Comparison of ENCODE assay signal across 14 cellular contexts in the genomic region with DNA sequence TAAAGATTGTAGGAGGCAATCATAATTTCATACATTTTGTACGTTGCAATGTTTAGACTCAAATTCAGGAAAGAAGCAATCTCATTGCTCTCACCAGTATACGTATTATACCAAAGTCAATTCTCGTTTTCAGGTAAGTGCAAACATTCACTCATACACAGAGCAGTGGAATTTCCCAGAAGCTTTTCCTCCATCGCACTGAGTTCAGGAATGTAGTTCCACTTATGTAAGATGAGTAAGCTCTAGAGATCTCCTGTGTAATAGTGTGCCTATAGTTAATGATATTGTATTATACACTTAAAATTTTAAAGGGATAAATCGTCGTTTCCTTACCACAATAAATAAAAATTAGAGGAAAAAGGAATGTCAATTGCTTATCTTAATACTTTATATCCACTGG.
"Had no signal": no experiment of that assay in that cellular context is flagged by ENCODE, and none has a peak within 500 bp of the region (broad histone marks: within the 10 kb centered on the region; RNA-seq: fewer than 3 reads in every experiment).

No MANE protein-coding gene starts in this region.

- H3K4me1 ChIP-seq: esophagus muscularis mucosa, foreskin keratinocyte, left ventricle myocardium inferior, lower lobe of right lung, pancreas had no signal

- ATAC-seq: foreskin keratinocyte, lower lobe of right lung, pancreas, right cardiac atrium had no signal

- H3K4me3 ChIP-seq: esophagus muscularis mucosa, left ventricle myocardium inferior, lower lobe of right lung, pancreas, smooth muscle cell had no signal

- H3K9me3 ChIP-seq: esophagus muscularis mucosa, left ventricle myocardium inferior, lower lobe of right lung, pancreas had no signal

- H3K36me3 ChIP-seq: esophagus muscularis mucosa, left ventricle myocardium inferior, lower lobe of right lung, pancreas had no signal

- H3K27me3 ChIP-seq: esophagus muscularis mucosa, foreskin keratinocyte, pancreas had no signal

- DNase-seq: effector memory CD4-positive, alpha-beta T cell; left ventricle myocardium inferior; lower lobe of right lung; mesendoderm; naive B cell; occipital lobe; pancreas; right cardiac atrium; stimulated activated CD4-positive, alpha-beta T cell treated with anti-CD3 and anti-CD28 coated beads, Interleukin-2, amount 100 ng/mL, for 48 hours; stimulated activated naive CD4-positive, alpha-beta T cell treated with Interleukin-2 at 50 U/mL for 16 hours had no signal

- H3K27ac ChIP-seq: epithelial cell of prostate, esophagus muscularis mucosa, foreskin keratinocyte, left ventricle myocardium inferior, lower lobe of right lung, pancreas had no signal

- H3K4me2 ChIP-seq: smooth muscle cell had no signal
